Comparison of ENCODE assay signal across 8 cellular contexts in the genomic region with DNA sequence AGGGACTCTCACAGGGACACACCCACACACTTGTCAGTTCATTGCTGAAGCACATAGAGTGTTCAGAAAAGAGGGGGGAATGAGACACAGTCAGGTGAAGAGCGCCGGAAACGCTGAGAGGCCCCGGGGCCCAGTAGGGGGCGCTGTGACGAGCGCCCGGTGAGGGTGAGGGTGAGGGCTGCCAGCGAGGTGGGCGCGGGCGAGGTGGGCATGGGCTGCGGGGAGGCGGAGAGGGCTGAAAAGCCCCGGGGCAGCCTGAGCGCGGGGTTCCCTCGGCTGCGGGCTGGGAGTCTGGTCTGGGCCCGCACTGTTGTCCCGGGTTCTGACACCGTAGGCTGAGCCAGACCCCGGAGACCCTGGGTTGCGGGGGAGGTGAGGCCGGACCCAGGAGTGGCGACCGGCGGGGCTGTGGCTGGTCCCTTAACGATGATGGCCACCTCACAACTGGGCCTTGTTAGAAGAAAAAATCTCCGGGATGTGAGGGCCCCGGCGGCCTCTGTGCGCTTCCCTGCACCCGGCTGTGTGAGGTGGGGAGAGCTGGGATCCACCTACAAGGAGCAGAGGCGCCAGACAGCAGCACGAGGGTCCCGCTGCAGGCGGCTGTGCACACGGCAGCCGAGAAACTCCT.
DNase-seq lines count a peak whose midpoint lies in the region; ATAC-seq, FAIRE-seq and TF ChIP-seq lines count a peak whose summit lies in the region.

No MANE protein-coding gene starts in this region.

- no peaks in the 10 kb centered on the region for H4K20me1 ChIP-seq in endothelial cell of umbilical vein (replicated peaks; ENCODE audit: control insufficient read depth, extremely low read depth, insufficient read depth, low read length)

- no peaks in the 10 kb centered on the region for H3K36me3 Mint-ChIP-seq in activated CD4-positive, alpha-beta T cell treated with anti-CD3 and anti-CD28 coated beads, Interleukin-2, amount 10 ng/mL, durations not matched to agents 24 days and 14 days (ENCODE audit: low read depth)

- H3K4me3 Mint-ChIP-seq in activated CD4-positive, alpha-beta T cell treated with anti-CD3 and anti-CD28 coated beads, Interleukin-2, amount 10 ng/mL, durations not matched to agents 24 days and 14 days, result peak overlapping the region; percentile 30

- H3K36me3 ChIP-seq in endothelial cell of umbilical vein (ENCODE audit: control insufficient read depth in 2 of 2, extremely low read depth in 1 of 2, insufficient read depth in 2 of 2, low read length in 2 of 2) (no peaks in the 10 kb centered on the region), aorta (ENCODE audit: control insufficient read depth in 1 of 2, insufficient read depth in 2 of 2, low read length in 1 of 2) (no peaks in the 10 kb centered on the region)

- no peak for TF ChIP-seq POLR2A in endothelial cell of umbilical vein (IDR thresholded peaks at IDR 0.05; ENCODE audit: low read depth, low read length)

- dilution Hi-C loops in endothelial cell of umbilical vein (cut with MboI; ENCODE audit: extremely low pct_ligation_motif_present, low sequenced_read_pairs), result no loop called here

- H3K4me1 Mint-ChIP-seq in activated CD4-positive, alpha-beta T cell treated with anti-CD3 and anti-CD28 coated beads, Interleukin-2, amount 10 ng/mL, durations not matched to agents 24 days and 14 days, result peaks cover 28% of the 10 kb centered on the region

- no peak overlapping the region for H3K9ac ChIP-seq in endothelial cell of umbilical vein (replicated peaks; ENCODE audit: extremely low read depth, insufficient read depth, low read length)

- H3K9me1 ChIP-seq in endothelial cell of umbilical vein (replicated peaks; ENCODE audit: control insufficient read depth, extremely low read depth, insufficient read depth, low read length), result no peaks in the 10 kb centered on the region

- no peak overlapping the region for H2AFZ ChIP-seq in endothelial cell of umbilical vein (ENCODE audit: low read depth, low read length)

- H3K4me3 ChIP-seq in endothelial cell of umbilical vein (replicated peaks in 1 of 3; ENCODE audit: insufficient read depth in 1 of 3, low read depth in 1 of 3, low read length in 3 of 3), result no peak overlapping the region
- no peak overlapping the region for H3K4me3 ChIP-seq in aorta (ENCODE audit: low read length in 2 of 2)

- POLR2A ChIA-PET in endothelial cell of umbilical vein (lab: Charles Lee), result no interaction called here

- no peak overlapping the region for H3K4me2 ChIP-seq in endothelial cell of umbilical vein (ENCODE audit: insufficient read depth, low read length)

- H3K4me1 ChIP-seq in endothelial cell of umbilical vein (ENCODE audit: control insufficient read depth, extremely low read depth, insufficient read depth, low read length), result no peaks in the 10 kb centered on the region
- no peaks in the 10 kb centered on the region for H3K4me1 ChIP-seq in aorta (ENCODE audit: control insufficient read depth in 1 of 2, insufficient read depth in 2 of 2, low read length in 2 of 2)

- BruUV-seq in endothelial cell of umbilical vein (replicated peaks; lab: Mats Ljungman, UMichigan), result no TSS peak

- H3K79me2 ChIP-seq in endothelial cell of umbilical vein (ENCODE audit: control insufficient read depth, insufficient read depth, low read length), result no peaks in the 10 kb centered on the region

- peak; percentile 65 for DNase-seq in activated CD4-positive, alpha-beta T cell treated with anti-CD3 and anti-CD28 coated beads, Interleukin-2, amount 10 ng/mL, durations not matched to agents 24 days and 14 days
- no peak for DNase-seq in activated CD4-positive, alpha-beta T cell treated with anti-CD3 and anti-CD28 coated beads, Interleukin-2, amount 50 U/mL, for 4 hours
- DNase-seq in NCI-H1436 (lab: John Stamatoyannopoulos, UW) (peak; percentile 67), endothelial cell of umbilical vein (ENCODE audit: low read depth, low spot score) (no peak), retina (peak; percentile 83), aorta (no peak)

- TF ChIP-seq CTCF in endothelial cell of umbilical vein (IDR thresholded peaks at IDR 0.05; ENCODE audit: extremely low read depth in 1 of 2, insufficient read depth in 1 of 2, low read depth in 1 of 2, low read length in 2 of 2), result peak; percentile 24 to 25

- no peak overlapping the region for H3K27ac Mint-ChIP-seq in activated CD4-positive, alpha-beta T cell treated with anti-CD3 and anti-CD28 coated beads, Interleukin-2, amount 10 ng/mL, durations not matched to agents 24 days and 14 days

- CTCF ChIA-PET in endothelial cell of umbilical vein (lab: Charles Lee), result no interaction called here

- no peaks in the 10 kb centered on the region for H3K27me3 ChIP-seq in endothelial cell of umbilical vein (ENCODE audit: control insufficient read depth in 2 of 2, insufficient read depth in 2 of 2, low read length in 2 of 2)
- no peaks in the 10 kb centered on the region for H3K27me3 ChIP-seq in aorta (ENCODE audit: control insufficient read depth in 1 of 2, insufficient read depth in 2 of 2, low read length in 1 of 2)

- H3K9me3 ChIP-seq in endothelial cell of umbilical vein (replicated peaks; ENCODE audit: control insufficient read depth, insufficient read depth, low read length) (no peaks in the 10 kb centered on the region), aorta (ENCODE audit: control insufficient read depth, low read length) (no peaks in the 10 kb centered on the region)

- no peak for ATAC-seq in GM19452 (IDR thresholded peaks at IDR 0.05; ENCODE audit: unreplicated experiment)
- ATAC-seq in aorta (ENCODE audit: low FRiP score), result no peak
- ATAC-seq in GM21825 (IDR thresholded peaks at IDR 0.05; ENCODE audit: unreplicated experiment), result no peak

- H3K9me3 Mint-ChIP-seq in activated CD4-positive, alpha-beta T cell treated with anti-CD3 and anti-CD28 coated beads, Interleukin-2, amount 10 ng/mL, durations not matched to agents 24 days and 14 days, result no peaks in the 10 kb centered on the region

- intact Hi-C loops in activated CD4-positive, alpha-beta T cell treated with anti-CD3 and anti-CD28 coated beads, Interleukin-2, amount 10 ng/mL, durations not matched to agents 24 days and 14 days (cut with micrococcal nuclease), result no loop called here
- intact Hi-C loops in endothelial cell of umbilical vein (cut with micrococcal nuclease), result no loop called here
- intact Hi-C loops in aorta (cut with DNase I), result no loop called here

- H3K27ac ChIP-seq in endothelial cell of umbilical vein (ENCODE audit: insufficient read depth, low read depth, low read length) (no peak overlapping the region), aorta (ENCODE audit: low read depth in 1 of 2, low read length in 2 of 2) (no peak overlapping the region)

- no peak for FAIRE-seq in endothelial cell of umbilical vein (lab: Jason Lieb, UNC)

- peaks cover 7% of the 10 kb centered on the region for H3K27me3 Mint-ChIP-seq in activated CD4-positive, alpha-beta T cell treated with anti-CD3 and anti-CD28 coated beads, Interleukin-2, amount 10 ng/mL, durations not matched to agents 24 days and 14 days

- 19 to 24% methylated on average over 32 to 40 of the region's 40 CpGs for WGBS in aorta, 2 donors

TF ChIP-seq in endothelial cell of umbilical vein, 7 proteins besides CTCF, POLR2A, EP300 and RAD21:
- no peak for TF ChIP-seq JUN (IDR thresholded peaks at IDR 0.05; ENCODE audit: borderline replicate concordance, insufficient read depth, insufficient read length, low read depth)
- no peak for TF ChIP-seq POLR2AphosphoS5 (IDR thresholded peaks at IDR 0.05; ENCODE audit: insufficient read depth, low read depth, low read length)
- no peak for TF ChIP-seq EZH2 (IDR thresholded peaks at IDR 0.05; ENCODE audit: borderline replicate concordance, low read depth, low read length, severe bottlenecking)
- TF ChIP-seq, protein P1, sequence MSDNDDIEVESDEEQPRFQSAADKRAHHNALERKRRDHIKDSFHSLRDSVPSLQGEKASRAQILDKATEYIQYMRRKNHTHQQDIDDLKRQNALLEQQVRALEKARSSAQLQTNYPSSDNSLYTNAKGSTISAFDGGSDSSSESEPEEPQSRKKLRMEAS (IDR thresholded peaks at IDR 0.05; ENCODE audit: insufficient read depth, insufficient read length), result no peak
- no peak for TF ChIP-seq MYC (IDR thresholded peaks at IDR 0.05; ENCODE audit: low read depth, low read length)
- no peak for TF ChIP-seq GATA2 (IDR thresholded peaks at IDR 0.05; ENCODE audit: insufficient read depth, insufficient read length, low read depth, low read length)
- TF ChIP-seq FOS (IDR thresholded peaks at IDR 0.05; ENCODE audit: borderline replicate concordance, insufficient read depth, low read length), result no peak

Comparison
In these comparisons a context has a peak if more than half of its experiments do, and no peak if none do; other contexts are left out.
1. DNase-seq: peak in activated CD4-positive, alpha-beta T cell treated with anti-CD3 and anti-CD28 coated beads, Interleukin-2, amount 10 ng/mL, durations not matched to agents 24 days and 14 days (single experiment), NCI-H1436 (single experiment) and retina (single experiment); none in activated CD4-positive, alpha-beta T cell treated with anti-CD3 and anti-CD28 coated beads, Interleukin-2, amount 50 U/mL, for 4 hours (0 of 2), endothelial cell of umbilical vein (single experiment) and aorta (0 of 2).